ENCODE assay signal across 38 cellular contexts in the genomic region with DNA sequence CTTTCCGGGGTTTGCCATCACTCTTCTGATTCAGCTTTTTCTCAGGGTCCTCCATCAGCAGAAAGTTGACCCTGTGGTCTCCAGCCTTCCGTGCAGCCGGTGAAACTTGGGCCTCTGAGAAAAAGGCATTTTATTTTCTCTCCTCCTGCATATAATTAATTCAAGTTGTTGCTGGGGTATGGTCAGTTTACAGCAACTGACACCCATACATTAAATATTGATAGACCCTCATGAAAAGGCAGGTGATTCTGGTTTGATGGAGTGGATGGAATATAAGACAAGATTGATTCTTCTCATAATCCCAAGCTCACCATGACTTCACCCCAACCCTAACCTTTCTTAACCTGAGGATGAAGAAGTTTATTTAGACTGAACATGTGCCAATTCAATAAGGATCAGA. TPM values are rescaled to one million over a fixed set of nuclear protein-coding genes. Genes with fewer than 3 reads are reported as not detected.
"Had no signal": no experiment of that assay in that cellular context is flagged by ENCODE, and none has a peak within 500 bp of the region (broad histone marks: within the 10 kb centered on the region; RNA-seq: fewer than 3 reads in every experiment).

A gene with protein sequence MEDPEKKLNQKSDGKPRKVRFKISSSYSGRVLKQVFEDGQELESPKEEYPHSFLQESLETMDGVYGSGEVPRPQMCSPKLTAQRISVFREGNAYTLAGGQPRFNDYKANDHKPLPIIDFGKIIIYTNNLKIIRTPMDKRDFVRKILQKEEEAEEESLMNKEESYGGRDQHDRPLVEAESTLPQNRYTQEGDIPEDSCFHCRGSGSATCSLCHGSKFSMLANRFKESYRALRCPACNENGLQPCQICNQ (minus strand): TSS at position 101 of the 400 bp plus-strand sequence. CDS start 46 bp downstream, at position 55.

- H3K9me3 ChIP-seq: adrenal gland, ascending aorta, body of pancreas, breast epithelium had no signal

- H3K4me3 ChIP-seq: adrenal gland, ascending aorta, body of pancreas, breast epithelium, cardiac muscle cell had no signal

- DNase-seq: activated effector memory CD4-positive, alpha-beta T cell treated with anti-CD3 and anti-CD28 coated beads, Interleukin-2, amount 50 U/mL, for 16 hours; activated effector memory CD4-positive, alpha-beta T cell treated with Interleukin-2 at 50 U/mL for 16 hours; activated gamma-delta T cell; activated gamma-delta T cell treated with Interleukin-2 at 50 U/mL for 16 hours; activated naive CD4-positive, alpha-beta T cell; activated naive CD4-positive, alpha-beta T cell treated with anti-CD3 and anti-CD28 coated beads for 36 hours; activated naive CD4-positive, alpha-beta T cell treated with anti-CD3 and anti-CD28 coated beads, Interleukin-2, amount 10 ng/mL, durations not matched to agents 7 days and 5 days; activated naive CD4-positive, alpha-beta T cell treated with anti-CD3 and anti-CD28 coated beads, Interleukin-2, amount 50 U/mL, for 16 hours; activated naive CD4-positive, alpha-beta T cell treated with Interleukin-2 at 50 U/mL for 16 hours; activated naive CD8-positive, alpha-beta T cell treated with anti-CD3 and anti-CD28 coated beads for 36 hours; activated naive CD8-positive, alpha-beta T cell treated with anti-CD3 and anti-CD28 coated beads, Interleukin-2, amount 10 ng/mL, durations not matched to agents 7 days and 5 days; activated naive CD8-positive, alpha-beta T cell treated with anti-CD3 and anti-CD28 coated beads, Interleukin-2, amount 50 U/mL, for 24 hours; activated T-cell treated with anti-CD3 and anti-CD28 coated beads, Interleukin-2, amount 50 U/mL, for 4 hours; activated T-cell treated with anti-CD3 and anti-CD28 coated beads, Interleukin-2, amount 50 U/mL, for 48 hours; activated T-cell treated with anti-CD3 and anti-CD28 coated beads, Interleukin-2, amount 50 U/mL, for 72 hours; adrenal gland; amniotic stem cell; amygdala; anterior cingulate cortex; aorta; body of pancreas; brain microvascular endothelial cell; caudate nucleus; central memory CD4-positive, alpha-beta T cell; cerebellar nuclear complex had no signal

- H3K27me3 ChIP-seq: adrenal gland, ascending aorta, body of pancreas, brain microvascular endothelial cell, breast epithelium, cardiac muscle cell had no signal

- ATAC-seq: activated naive CD4-positive, alpha-beta T cell treated with anti-CD3 and anti-CD28 coated beads, Interleukin-2, amount 50 U/mL, for 72 hours; activated naive CD8-positive, alpha-beta T cell treated with anti-CD3 and anti-CD28 coated beads, Interleukin-2, amount 50 U/mL, for 24 hours; activated T-cell treated with anti-CD3 and anti-CD28 coated beads, Interleukin-2, amount 50 U/mL, for 4 hours; activated T-cell treated with anti-CD3 and anti-CD28 coated beads, Interleukin-2, amount 50 U/mL, for 72 hours; activated T-helper 17 cell treated with anti-CD3 and anti-CD28 coated beads, Interleukin-2, amount 50 U/mL, for 72 hours; body of pancreas had no signal

- H3K36me3 ChIP-seq: adrenal gland, ascending aorta, brain microvascular endothelial cell, breast epithelium, cardiac muscle cell had no signal

- H3K27ac ChIP-seq: adrenal gland, ascending aorta, body of pancreas, brain microvascular endothelial cell, breast epithelium, cardiac muscle cell had no signal

- FAIRE-seq: astrocyte, bronchial epithelial cell, colon had no signal

- H3K4me1 ChIP-seq: adrenal gland, ascending aorta, body of pancreas, breast epithelium had no signal

RNA-seq across cellular contexts. Expression of the gene that starts here (rescaled TPM):
- total RNA-seq: activated naive CD4-positive, alpha-beta T cell treated with anti-CD3 and anti-CD28 coated beads for 36 hours; activated naive CD4-positive, alpha-beta T cell treated with anti-CD3 and anti-CD28 coated beads, Interleukin-2, amount 50 U/mL, for 72 hours; activated naive CD8-positive, alpha-beta T cell treated with anti-CD3 and anti-CD28 coated beads for 36 hours; activated naive CD8-positive, alpha-beta T cell treated with anti-CD3 and anti-CD28 coated beads, Interleukin-2, amount 10 ng/mL, durations not matched to agents 7 days and 5 days; activated T-cell treated with anti-CD3 and anti-CD28 coated beads, Interleukin-2, amount 50 U/mL, for 4 hours; activated T-cell treated with anti-CD3 and anti-CD28 coated beads, Interleukin-2, amount 50 U/mL, for 72 hours; activated T-helper 1 cell treated with anti-CD3 and anti-CD28 coated beads, Interleukin-12 subunit alpha, Interleukin-12 subunit beta, Interleukin-2, Interleukin-4 antibody, amounts not matched to agents 30 ng/mL and 10 ng/mL and 1 ng/mL, durations not matched to agents 14 hours and 24 hours and 36 hours; activated T-helper 17 cell treated with anti-CD3 and anti-CD28 coated beads, Interleukin-2, amount 50 U/mL, for 72 hours; activated T-helper 2 cell treated with anti-CD3 and anti-CD28 coated beads, Interferon-gamma antibody, Interleukin-2, Interleukin-4, amounts not matched to agents 10 μg/mL and 5 μg/mL and 100 μg/mL, durations not matched to agents 14 hours and 24 hours and 36 hours; adrenal gland; aorta; ascending aorta; astrocyte; body of pancreas; bronchial epithelial cell; cardiac muscle cell; cerebellum; chondrocyte had no signal
- polyA plus RNA-seq: adipose tissue, adrenal gland, aorta, cardiac muscle cell had no signal
